ENCODE assay signal across 31 cellular contexts in genomic region chr3:71218508-71218907, GRCh38.
DNase-seq lines count a peak whose midpoint lies in the region; ATAC-seq, FAIRE-seq and TF ChIP-seq lines count a peak whose summit lies in the region.
"Had no signal": no experiment of that assay in that cellular context is flagged by ENCODE, and none has a peak within 500 bp of the region (broad histone marks: within the 10 kb centered on the region; RNA-seq: fewer than 3 reads in every experiment).

No MANE protein-coding gene starts in this region.

- H3K4me1 Mint-ChIP-seq in natural killer cell = peaks cover 7 to 10% of the 10 kb centered on the region in 2 donors
- no peaks in the 10 kb centered on the region for H3K4me1 Mint-ChIP-seq in glutamatergic neuron (ENCODE audit: low read depth, unreplicated experiment)

- H3K9me3 ChIP-seq in HepG2 (ENCODE audit: low read length) (no peaks in the 10 kb centered on the region), right lobe of liver (no peaks in the 10 kb centered on the region), K562 (replicated peaks; ENCODE audit: control insufficient read depth, insufficient read depth, low read depth, low read length) (no peaks in the 10 kb centered on the region)
- H3K9me3 ChIP-seq: BE2C, stomach, vagina had no signal

- CTCF ChIA-PET in HepG2 (lab: Yijun Ruan, JAX; ENCODE audit: low intra/inter-chr PET ratio, low total read pairs) (no interaction called here), K562 (lab: Yijun Ruan, JAX; ENCODE audit: low intra/inter-chr PET ratio) (no interaction called here)

- H3K79me2 ChIP-seq in HepG2 (ENCODE audit: insufficient read depth, low read length) (peaks cover 8% of the 10 kb centered on the region), K562 (ENCODE audit: control insufficient read depth, insufficient read depth, low read length) (no peaks in the 10 kb centered on the region)

- no peaks in the 10 kb centered on the region for H3K9me3 Mint-ChIP-seq in natural killer cell
- peaks cover 2% of the 10 kb centered on the region for H3K9me3 Mint-ChIP-seq in glutamatergic neuron (ENCODE audit: unreplicated experiment)
- H3K9me3 Mint-ChIP-seq: T-helper 1 cell treated with Interleukin-12 subunit alpha and Interleukin-12 subunit beta and Interleukin-4 antibody, amounts not matched to agents 30 μg/mL and 1 μg/mL, for 36 hours had no signal

- no peak for TF ChIP-seq POLR2A in HepG2 (IDR thresholded peaks at IDR 0.05; ENCODE audit: insufficient read depth in 1 of 2, low read depth in 2 of 2, low read length in 2 of 2)
- no peak for TF ChIP-seq POLR2A in right lobe of liver (IDR thresholded peaks at IDR 0.05)
- no peak for TF ChIP-seq POLR2A in K562 (conservative IDR thresholded peaks at IDR 0.05)

- intact Hi-C loops in HepG2 (cut with micrococcal nuclease; ENCODE audit: unreplicated experiment) = no loop called here
- intact Hi-C loops in right lobe of liver (cut with DNase I) = no loop called here
- intact Hi-C loops in K562 (cut with micrococcal nuclease) = no loop called here
- intact Hi-C loops in natural killer cell (cut with micrococcal nuclease) = no loop called here

- H2AFZ ChIP-seq in HepG2 (ENCODE audit: low read length) (no peak overlapping the region), K562 (ENCODE audit: low read depth, low read length) (no peak overlapping the region)
- H2AFZ ChIP-seq: parathyroid adenoma, PC-9 had no signal

- H3K27me3 Mint-ChIP-seq in natural killer cell (ENCODE audit: low read depth in 2 of 2) = peaks cover 0 to 2% of the 10 kb centered on the region in 2 donors
- H3K27me3 Mint-ChIP-seq in glutamatergic neuron (ENCODE audit: unreplicated experiment) = peaks cover 3% of the 10 kb centered on the region
- H3K27me3 Mint-ChIP-seq: activated CD4-positive, alpha-beta memory T cell treated with anti-CD3 and anti-CD28 coated beads for 36 hours had no signal

- H3K27ac ChIP-seq in HepG2 (ENCODE audit: extremely low read length, insufficient read depth, low read length) (no peak overlapping the region), right lobe of liver (no peak overlapping the region), K562 (ENCODE audit: extremely low read depth, low read depth, low read length) (no peak overlapping the region)
- H3K27ac ChIP-seq: coronary artery, epithelial cell of prostate, parathyroid adenoma, PC-9, stomach, vagina had no signal

- ATAC-seq in HepG2 (no peak), right lobe of liver (no peak), K562 (no peak), HG03378 (IDR thresholded peaks at IDR 0.05; ENCODE audit: unreplicated experiment) (no peak), natural killer cell (no peak)
- ATAC-seq in activated CD4-positive, CD25-positive, alpha-beta regulatory T cell treated with anti-CD3 and anti-CD28 coated beads, Interleukin-2, amount 50 U/mL, for 24 hours = no peak
- ATAC-seq: SK-N-SH treated with all-trans-retinoic acid at 6 μM for 48 hours had no signal

- no peak for TF ChIP-seq RAD21 in HepG2 (CRISPR knock-in tag; IDR thresholded peaks at IDR 0.05)
- no peak for TF ChIP-seq RAD21 in K562 (CRISPR knock-in tag; conservative IDR thresholded peaks at IDR 0.05 in 1 of 2, IDR thresholded peaks at IDR 0.05 in 1 of 2)

- FAIRE-seq in HepG2 (lab: Jason Lieb, UNC) (no peak), K562 (lab: Jason Lieb, UNC) (no peak)
- FAIRE-seq: small intestine, TTC549 had no signal

- H3K9ac ChIP-seq in HepG2 (ENCODE audit: insufficient read depth, low read depth, low read length) (no peak overlapping the region), K562 (ENCODE audit: insufficient read depth in 1 of 2, low read depth in 2 of 2, low read length in 2 of 2) (no peak overlapping the region)
- H3K9ac ChIP-seq: parathyroid adenoma had no signal

- no peaks in the 10 kb centered on the region; the same call in 1 of the 2 replicates for H4K20me1 ChIP-seq in HepG2 (ENCODE audit: insufficient read depth, low read length)
- H4K20me1 ChIP-seq in K562 (replicated peaks; ENCODE audit: control insufficient read depth, insufficient read depth, low read length) = no peaks in the 10 kb centered on the region

- in situ Hi-C loops in HepG2 (cut with HindIII; ENCODE audit: extremely low pct_ligation_motif_present, low pct_unique_long_range_greater_than_20kb) (no loop called here), K562 (cut with MboI) (no loop called here)

- H3K36me3 ChIP-seq in HepG2 (replicated peaks in 1 of 2; ENCODE audit: control insufficient read depth in 1 of 2, insufficient read depth in 2 of 2, low read length in 2 of 2) = peaks cover 3 to 5% of the 10 kb centered on the region in 2 experiments; a peak in 2 of 5 replicates
- H3K36me3 ChIP-seq in right lobe of liver = no peaks in the 10 kb centered on the region
- H3K36me3 ChIP-seq in K562 (ENCODE audit: control insufficient read depth, insufficient read depth, low read length) = no peaks in the 10 kb centered on the region
- H3K36me3 ChIP-seq: BE2C, stomach, vagina had no signal

- no peak overlapping the region for H3K27ac Mint-ChIP-seq in natural killer cell
- H3K27ac Mint-ChIP-seq in glutamatergic neuron (ENCODE audit: unreplicated experiment) = no peak overlapping the region

- no peak overlapping the region for H3K4me3 ChIP-seq in HepG2 (replicated peaks in 1 of 3; ENCODE audit: insufficient read depth in 1 of 3, low read depth in 2 of 3, low read length in 3 of 3)
- H3K4me3 ChIP-seq in right lobe of liver = no peak overlapping the region
- H3K4me3 ChIP-seq in K562 = no peak overlapping the region
- H3K4me3 ChIP-seq: coronary artery, PC-9, stomach, vagina had no signal

- H3K4me3 Mint-ChIP-seq in natural killer cell (no peak overlapping the region), glutamatergic neuron (ENCODE audit: unreplicated experiment) (no peak overlapping the region)
- H3K4me3 Mint-ChIP-seq: activated CD4-positive, alpha-beta memory T cell treated with anti-CD3 and anti-CD28 coated beads for 36 hours; T-helper 1 cell treated with Interleukin-12 subunit alpha and Interleukin-12 subunit beta and Interleukin-4 antibody, amounts not matched to agents 30 μg/mL and 1 μg/mL, for 36 hours had no signal

- 93% methylated on average over 5 of the region's 5 CpGs for WGBS in HepG2 (ENCODE audit: low lambda C conversion rate)
- 83% methylated on average over 5 of the region's 5 CpGs for WGBS in right lobe of liver (ENCODE audit: insufficient coverage, low coverage, low lambda C conversion rate, missing lambda C conversion rate)
- WGBS in K562 (ENCODE audit: insufficient coverage, low coverage, missing lambda C conversion rate) = 73% methylated on average over 5 of the region's 5 CpGs

- POLR2A ChIA-PET in HepG2 (lab: Yijun Ruan, JAX) = interaction anchor here (1.4 to 1.5 kb wide), 2 partner anchors 25 to 27 kb away, joined by 3 to 5 read pairs; no protein-coding TSS in a partner anchor
- POLR2A ChIA-PET in K562 (lab: Yijun Ruan, JAX) = no interaction called here

- H3K27me3 ChIP-seq in HepG2 (ENCODE audit: control insufficient read depth in 1 of 2, insufficient read depth in 2 of 2, low read length in 2 of 2) (no peaks in the 10 kb centered on the region), right lobe of liver (no peaks in the 10 kb centered on the region), K562 (ENCODE audit: control insufficient read depth in 2 of 2, insufficient read depth in 2 of 2, low read length in 2 of 2) (no peaks in the 10 kb centered on the region)
- H3K27me3 ChIP-seq: BE2C, stomach, vagina had no signal

- peaks cover 21% of the 10 kb centered on the region for H3K4me1 ChIP-seq in HepG2 (ENCODE audit: insufficient read depth, low read length)
- no peaks in the 10 kb centered on the region for H3K4me1 ChIP-seq in right lobe of liver
- no peaks in the 10 kb centered on the region; a peak in 2 of 5 replicates for H3K4me1 ChIP-seq in K562 (replicated peaks in 1 of 2; ENCODE audit: control insufficient read depth in 2 of 2, insufficient read depth in 2 of 2, low read length in 2 of 2)
- H3K4me1 ChIP-seq: BE2C, parathyroid adenoma, vagina had no signal

- DNase-seq in HepG2 (ENCODE audit: low spot score) (no peak), right lobe of liver (no peak), NCI-H748 (lab: John Stamatoyannopoulos, UW; ENCODE audit: unreplicated experiment) (peak; percentile 70), K562 (ENCODE audit: extremely low read depth in 1 of 4, low spot score in 3 of 4) (no peak), natural killer cell (no peak), glutamatergic neuron (no peak)
- DNase-seq: ACHN; activated CD4-positive, alpha-beta memory T cell treated with anti-CD3 and anti-CD28 coated beads for 36 hours; activated CD4-positive, alpha-beta T cell treated with anti-CD3 and anti-CD28 coated beads for 1 hour; activated CD8-positive, alpha-beta memory T cell treated with anti-CD3 and anti-CD28 coated beads, Interleukin-2, amount 50 U/mL, for 48 hours; activated effector memory CD4-positive, alpha-beta T cell treated with Interleukin-2 at 50 U/mL for 16 hours; BE2C; caudate nucleus; effector memory CD4-positive, alpha-beta T cell; HCEC 1CT; hippocampal formation; IMR-90; NCI-H1092; NCI-H524 treated with DMSO at 0.1 percent for 48 hours; PC-9; small intestine; stomach had no signal

- no peak for TF ChIP-seq EP300 in HepG2 (IDR thresholded peaks at IDR 0.05; ENCODE audit: low read depth in 2 of 2, low read length in 2 of 2)
- TF ChIP-seq EP300 in HepG2 (CRISPR knock-in tag; IDR thresholded peaks at IDR 0.05; ENCODE audit: borderline replicate concordance) = no peak
- TF ChIP-seq EP300 in K562 (IDR thresholded peaks at IDR 0.05; ENCODE audit: low read length) = no peak

- no peaks in the 10 kb centered on the region for H3K36me3 Mint-ChIP-seq in natural killer cell
- H3K36me3 Mint-ChIP-seq in glutamatergic neuron (ENCODE audit: unreplicated experiment) = peaks cover 5% of the 10 kb centered on the region

- H3K9me1 ChIP-seq in K562 (ENCODE audit: control insufficient read depth, insufficient read depth, low read length) = no peaks in the 10 kb centered on the region

- no TSS peak for BruUV-seq in HepG2 (replicated peaks; lab: Mats Ljungman, UMichigan)
- no TSS peak for BruUV-seq in K562 (replicated peaks; lab: Mats Ljungman, UMichigan)

- H3K4me2 ChIP-seq in HepG2 (ENCODE audit: low read depth, low read length) (no peak overlapping the region), K562 (ENCODE audit: insufficient read depth, low read length) (no peak overlapping the region)
- H3K4me2 ChIP-seq: PC-9 had no signal

- TF ChIP-seq CTCF in HepG2 (CRISPR knock-in tag; IDR thresholded peaks at IDR 0.05) (no peak), right lobe of liver (IDR thresholded peaks at IDR 0.05) (no peak), K562 (IDR thresholded peaks at IDR 0.05 in 2 of 3, conservative IDR thresholded peaks at IDR 0.05 in 1 of 3; ENCODE audit: insufficient read depth in 2 of 3, low read depth in 1 of 3, low read length in 3 of 3) (no peak), natural killer cell (IDR thresholded peaks at IDR 0.05) (no peak), glutamatergic neuron (IDR thresholded peaks at IDR 0.05; ENCODE audit: partially characterized antibody, unreplicated experiment) (no peak)

TF ChIP-seq in K562, 482 proteins besides CTCF, POLR2A, EP300 and RAD21 (continues in another document):
- TF ChIP-seq SIRT6 (IDR thresholded peaks at IDR 0.05; ENCODE audit: low read depth, low read length) (no peak), CREM (IDR thresholded peaks at IDR 0.05; ENCODE audit: low read depth) (no peak), HDAC2 (IDR thresholded peaks at IDR 0.05) (no peak), ELF1 (tag; IDR thresholded peaks at IDR 0.05) (no peak)

Comparison
In these comparisons a context has a peak if more than half of its experiments do, and no peak if none do; other contexts are left out.
1. Of the 241 proteins assayed by ChIP-seq in both HepG2 and K562: peak only in HepG2: ZBTB33; only in K562: none; in both: ZBTB40; in neither: 238; mixed calls (peak in some experiments, not most) for 1.